ENCODE assay signal across 1 cellular context in the genomic region with DNA sequence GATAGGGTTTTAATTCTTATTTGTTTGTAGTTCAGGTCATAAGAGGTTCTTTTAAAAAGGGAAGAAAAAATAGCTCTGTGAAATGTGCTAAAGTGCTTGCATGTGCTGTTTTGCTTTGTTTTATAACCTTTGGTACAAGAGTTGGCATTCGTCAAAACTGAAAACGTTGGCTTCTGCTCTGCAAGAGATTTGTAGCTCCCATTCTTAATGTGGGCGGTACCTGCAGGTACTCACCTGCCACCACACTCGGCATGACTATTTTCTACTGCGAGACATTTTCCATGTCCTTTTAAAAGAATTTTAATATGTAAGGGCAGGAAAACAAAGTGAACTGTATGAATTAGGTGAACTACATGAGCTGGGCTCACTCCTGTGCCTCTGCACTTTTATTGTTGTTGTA.
TF ChIP-seq lines count a peak whose summit lies in the region.

No MANE protein-coding gene starts in this region.

TF ChIP-seq in IMR-90, 13 proteins besides CTCF, POLR2A, EP300 and RAD21:
- TF ChIP-seq CHD1 (IDR thresholded peaks at IDR 0.05; ENCODE audit: low read depth, low read length): no peak
- no peak for TF ChIP-seq RFX5 (IDR thresholded peaks at IDR 0.05; ENCODE audit: low read depth, low read length)
- no peak for TF ChIP-seq FOS (IDR thresholded peaks at IDR 0.05; ENCODE audit: low read depth, low read length)
- TF ChIP-seq MAFK (IDR thresholded peaks at IDR 0.05; ENCODE audit: low read depth, low read length): 0 out of 2 replicates have a peak, but pooled peaks have one; percentile 7
- TF ChIP-seq, protein P1, sequence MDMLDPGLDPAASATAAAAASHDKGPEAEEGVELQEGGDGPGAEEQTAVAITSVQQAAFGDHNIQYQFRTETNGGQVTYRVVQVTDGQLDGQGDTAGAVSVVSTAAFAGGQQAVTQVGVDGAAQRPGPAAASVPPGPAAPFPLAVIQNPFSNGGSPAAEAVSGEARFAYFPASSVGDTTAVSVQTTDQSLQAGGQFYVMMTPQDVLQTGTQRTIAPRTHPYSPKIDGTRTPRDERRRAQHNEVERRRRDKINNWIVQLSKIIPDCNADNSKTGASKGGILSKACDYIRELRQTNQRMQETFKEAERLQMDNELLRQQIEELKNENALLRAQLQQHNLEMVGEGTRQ (IDR thresholded peaks at IDR 0.05; ENCODE audit: low read depth, low read length): no peak
